39 cellular contexts compared by ENCODE assay signal in genomic region chr1:44334968-44335367, GRCh38.
"Had no signal": no experiment of that assay in that cellular context is flagged by ENCODE, and none has a peak within 500 bp of the region (broad histone marks: within the 10 kb centered on the region; RNA-seq: fewer than 3 reads in every experiment).

No MANE protein-coding gene starts in this region.

- H3K4me3 Mint-ChIP-seq: activated naive CD4-positive, alpha-beta T cell treated with anti-CD3 and anti-CD28 coated beads for 36 hours; activated naive CD4-positive, alpha-beta T cell treated with anti-CD3 and anti-CD28 coated beads, Interleukin-2, amount 10 ng/mL, durations not matched to agents 7 days and 5 days; activated naive CD4-positive, alpha-beta T cell treated with anti-CD3 and anti-CD28 coated beads, Interleukin-2, amount 50 U/mL, for 24 hours; activated naive CD8-positive, alpha-beta T cell; activated naive CD8-positive, alpha-beta T cell treated with anti-CD3 and anti-CD28 coated beads for 36 hours; activated naive CD8-positive, alpha-beta T cell treated with anti-CD3 and anti-CD28 coated beads, Interleukin-2, amount 10 ng/mL, durations not matched to agents 7 days and 5 days; activated naive CD8-positive, alpha-beta T cell treated with anti-CD3 and anti-CD28 coated beads, Interleukin-2, amount 50 U/mL, for 24 hours; activated T-cell treated with anti-CD3 and anti-CD28 coated beads, Interleukin-2, amount 50 U/mL, for 24 hours; activated T-cell treated with anti-CD3 and anti-CD28 coated beads, Interleukin-2, amount 50 U/mL, for 4 hours; activated T-cell treated with anti-CD3 and anti-CD28 coated beads, Interleukin-2, amount 50 U/mL, for 72 hours; activated T-helper 1 cell treated with anti-CD3 and anti-CD28 coated beads, Interleukin-12 subunit alpha, Interleukin-12 subunit beta, Interleukin-2, Interleukin-4 antibody, amounts not matched to agents 30 ng/mL and 10 ng/mL and 1 ng/mL, durations not matched to agents 14 hours and 24 hours and 36 hours; brain; central memory CD8-positive, alpha-beta T cell had no signal

- FAIRE-seq: astrocyte, bronchial epithelial cell, colon had no signal

- DNase-seq: activated effector memory CD4-positive, alpha-beta T cell treated with anti-CD3 and anti-CD28 coated beads, Interleukin-2, amount 50 U/mL, for 16 hours; activated effector memory CD4-positive, alpha-beta T cell treated with Interleukin-2 at 50 U/mL for 16 hours; activated gamma-delta T cell; activated gamma-delta T cell treated with Interleukin-2 at 50 U/mL for 16 hours; activated naive CD4-positive, alpha-beta T cell; activated naive CD4-positive, alpha-beta T cell treated with anti-CD3 and anti-CD28 coated beads for 36 hours; activated naive CD4-positive, alpha-beta T cell treated with anti-CD3 and anti-CD28 coated beads, Interleukin-2, amount 10 ng/mL, durations not matched to agents 7 days and 5 days; activated naive CD4-positive, alpha-beta T cell treated with anti-CD3 and anti-CD28 coated beads, Interleukin-2, amount 50 U/mL, for 16 hours; activated naive CD4-positive, alpha-beta T cell treated with Interleukin-2 at 50 U/mL for 16 hours; activated naive CD8-positive, alpha-beta T cell treated with anti-CD3 and anti-CD28 coated beads for 36 hours; activated naive CD8-positive, alpha-beta T cell treated with anti-CD3 and anti-CD28 coated beads, Interleukin-2, amount 10 ng/mL, durations not matched to agents 7 days and 5 days; activated naive CD8-positive, alpha-beta T cell treated with anti-CD3 and anti-CD28 coated beads, Interleukin-2, amount 50 U/mL, for 24 hours; activated T-cell treated with anti-CD3 and anti-CD28 coated beads, Interleukin-2, amount 50 U/mL, for 24 hours; activated T-cell treated with anti-CD3 and anti-CD28 coated beads, Interleukin-2, amount 50 U/mL, for 4 hours; activated T-cell treated with anti-CD3 and anti-CD28 coated beads, Interleukin-2, amount 50 U/mL, for 48 hours; activated T-cell treated with anti-CD3 and anti-CD28 coated beads, Interleukin-2, amount 50 U/mL, for 72 hours; adrenal gland; amniotic stem cell; amygdala; anterior cingulate cortex; aorta; body of pancreas; brain microvascular endothelial cell; caudate nucleus; central memory CD4-positive, alpha-beta T cell; cerebellar nuclear complex had no signal

- H3K36me3 ChIP-seq: breast epithelium had no signal

- H3K9me3 ChIP-seq: adrenal gland, ascending aorta, body of pancreas, breast epithelium had no signal

- H3K27ac ChIP-seq: adrenal gland, ascending aorta, body of pancreas, brain microvascular endothelial cell, breast epithelium, cardiac muscle cell had no signal

- H3K4me3 ChIP-seq: adrenal gland, ascending aorta, body of pancreas, breast epithelium, cardiac muscle cell had no signal

- H3K27ac Mint-ChIP-seq: activated naive CD4-positive, alpha-beta T cell treated with anti-CD3 and anti-CD28 coated beads for 36 hours; activated naive CD4-positive, alpha-beta T cell treated with anti-CD3 and anti-CD28 coated beads, Interleukin-2, amount 10 ng/mL, durations not matched to agents 7 days and 5 days; activated naive CD4-positive, alpha-beta T cell treated with anti-CD3 and anti-CD28 coated beads, Interleukin-2, amount 50 U/mL, for 24 hours; activated naive CD8-positive, alpha-beta T cell; activated naive CD8-positive, alpha-beta T cell treated with anti-CD3 and anti-CD28 coated beads for 36 hours; activated naive CD8-positive, alpha-beta T cell treated with anti-CD3 and anti-CD28 coated beads, Interleukin-2, amount 10 ng/mL, durations not matched to agents 7 days and 5 days; activated naive CD8-positive, alpha-beta T cell treated with anti-CD3 and anti-CD28 coated beads, Interleukin-2, amount 50 U/mL, for 24 hours; activated T-cell treated with anti-CD3 and anti-CD28 coated beads, Interleukin-2, amount 50 U/mL, for 24 hours; activated T-cell treated with anti-CD3 and anti-CD28 coated beads, Interleukin-2, amount 50 U/mL, for 72 hours; activated T-helper 1 cell treated with anti-CD3 and anti-CD28 coated beads, Interleukin-12 subunit alpha, Interleukin-12 subunit beta, Interleukin-2, Interleukin-4 antibody, amounts not matched to agents 30 ng/mL and 10 ng/mL and 1 ng/mL, durations not matched to agents 14 hours and 24 hours and 36 hours; activated T-helper 2 cell treated with anti-CD3 and anti-CD28 coated beads, Interferon-gamma antibody, Interleukin-2, Interleukin-4, amounts not matched to agents 10 μg/mL and 5 μg/mL and 100 μg/mL, durations not matched to agents 14 hours and 24 hours and 36 hours; brain had no signal

- H3K9me3 Mint-ChIP-seq: activated naive CD4-positive, alpha-beta T cell treated with anti-CD3 and anti-CD28 coated beads for 36 hours; activated naive CD4-positive, alpha-beta T cell treated with anti-CD3 and anti-CD28 coated beads, Interleukin-2, amount 10 ng/mL, durations not matched to agents 7 days and 5 days; activated naive CD4-positive, alpha-beta T cell treated with anti-CD3 and anti-CD28 coated beads, Interleukin-2, amount 50 U/mL, for 24 hours; activated naive CD4-positive, alpha-beta T cell treated with anti-CD3 and anti-CD28 coated beads, Interleukin-2, amount 50 U/mL, for 72 hours; activated naive CD8-positive, alpha-beta T cell treated with anti-CD3 and anti-CD28 coated beads for 36 hours; activated naive CD8-positive, alpha-beta T cell treated with anti-CD3 and anti-CD28 coated beads, Interleukin-2, amount 50 U/mL, for 24 hours; activated T-cell treated with anti-CD3 and anti-CD28 coated beads, Interleukin-2, amount 50 U/mL, for 24 hours; activated T-cell treated with anti-CD3 and anti-CD28 coated beads, Interleukin-2, amount 50 U/mL, for 4 hours; activated T-cell treated with anti-CD3 and anti-CD28 coated beads, Interleukin-2, amount 50 U/mL, for 72 hours; activated T-helper 1 cell treated with anti-CD3 and anti-CD28 coated beads, Interleukin-12 subunit alpha, Interleukin-12 subunit beta, Interleukin-2, Interleukin-4 antibody, amounts not matched to agents 30 ng/mL and 10 ng/mL and 1 ng/mL, durations not matched to agents 14 hours and 24 hours and 36 hours; central memory CD8-positive, alpha-beta T cell had no signal

- H3K4me1 ChIP-seq: adrenal gland, ascending aorta, body of pancreas, breast epithelium had no signal

- H3K27me3 ChIP-seq: adrenal gland, ascending aorta, body of pancreas, brain microvascular endothelial cell, breast epithelium, cardiac muscle cell had no signal

- H3K4me1 Mint-ChIP-seq: activated naive CD4-positive, alpha-beta T cell treated with anti-CD3 and anti-CD28 coated beads, Interleukin-2, amount 10 ng/mL, durations not matched to agents 7 days and 5 days; activated naive CD4-positive, alpha-beta T cell treated with anti-CD3 and anti-CD28 coated beads, Interleukin-2, amount 50 U/mL, for 24 hours; activated naive CD8-positive, alpha-beta T cell treated with anti-CD3 and anti-CD28 coated beads for 36 hours; activated naive CD8-positive, alpha-beta T cell treated with anti-CD3 and anti-CD28 coated beads, Interleukin-2, amount 10 ng/mL, durations not matched to agents 7 days and 5 days; activated naive CD8-positive, alpha-beta T cell treated with anti-CD3 and anti-CD28 coated beads, Interleukin-2, amount 50 U/mL, for 24 hours had no signal

- ATAC-seq: activated naive CD8-positive, alpha-beta T cell treated with anti-CD3 and anti-CD28 coated beads, Interleukin-2, amount 50 U/mL, for 24 hours; activated T-cell treated with anti-CD3 and anti-CD28 coated beads, Interleukin-2, amount 50 U/mL, for 4 hours; activated T-cell treated with anti-CD3 and anti-CD28 coated beads, Interleukin-2, amount 50 U/mL, for 72 hours; body of pancreas had no signal

- H3K27me3 Mint-ChIP-seq: activated naive CD4-positive, alpha-beta T cell treated with anti-CD3 and anti-CD28 coated beads, Interleukin-2, amount 10 ng/mL, durations not matched to agents 7 days and 5 days; activated naive CD4-positive, alpha-beta T cell treated with anti-CD3 and anti-CD28 coated beads, Interleukin-2, amount 50 U/mL, for 24 hours; activated naive CD8-positive, alpha-beta T cell; activated naive CD8-positive, alpha-beta T cell treated with anti-CD3 and anti-CD28 coated beads for 36 hours; activated naive CD8-positive, alpha-beta T cell treated with anti-CD3 and anti-CD28 coated beads, Interleukin-2, amount 10 ng/mL, durations not matched to agents 7 days and 5 days; activated naive CD8-positive, alpha-beta T cell treated with anti-CD3 and anti-CD28 coated beads, Interleukin-2, amount 50 U/mL, for 24 hours; activated T-cell treated with anti-CD3 and anti-CD28 coated beads, Interleukin-2, amount 50 U/mL, for 24 hours; brain; central memory CD8-positive, alpha-beta T cell had no signal
